Comparison of ENCODE assay signal across 15 cellular contexts in the genomic region with DNA sequence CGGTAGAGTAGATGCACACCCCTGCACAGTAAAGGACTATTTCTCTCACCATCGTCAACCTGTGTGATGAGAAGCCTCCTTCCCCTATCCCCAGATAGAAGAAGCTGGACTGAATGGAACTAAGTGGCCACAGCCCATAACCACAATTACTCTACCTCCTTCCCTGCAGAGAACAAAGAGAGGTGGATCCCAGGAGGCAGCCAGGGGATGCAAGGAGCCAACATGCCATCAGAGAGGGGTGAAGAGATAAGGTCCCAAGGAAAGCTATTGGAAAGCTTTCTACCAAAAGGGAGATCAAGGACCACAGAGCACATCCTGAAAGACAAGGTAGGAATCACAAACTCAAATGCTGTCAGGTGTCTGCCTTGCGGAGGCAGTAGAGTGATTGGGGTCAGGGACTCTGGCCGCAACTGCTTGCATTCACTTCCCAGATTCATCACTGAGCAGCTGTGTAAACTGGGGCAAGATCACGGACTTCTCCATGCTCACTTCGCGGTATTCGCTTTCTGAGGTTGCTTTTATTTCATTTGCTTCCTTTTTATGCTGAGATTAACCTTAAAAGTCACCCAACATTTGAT.
A peak's percentile ranks its signal among the peaks of the same experiment; 100 is the strongest.
DNase-seq lines count a peak whose midpoint lies in the region; ATAC-seq and TF ChIP-seq lines count a peak whose summit lies in the region.
"Had no signal": no experiment of that assay in that cellular context is flagged by ENCODE, and none has a peak within 500 bp of the region (broad histone marks: within the 10 kb centered on the region; RNA-seq: fewer than 3 reads in every experiment).

No MANE protein-coding gene starts in this region.

- H3K4me1 Mint-ChIP-seq in GM23338 = peaks cover 30% of the 10 kb centered on the region
- H3K4me1 Mint-ChIP-seq in endodermal cell = peaks cover 48% of the 10 kb centered on the region
- H3K4me1 Mint-ChIP-seq: CD14-positive monocyte; CD8-positive, alpha-beta memory T cell had no signal

- peak; percentile 8 for DNase-seq in GM23338 (ENCODE audit: low spot score)
- peak; percentile 67 for DNase-seq in NCI-H146 (lab: John Stamatoyannopoulos, UW)
- peak; percentile 73 for DNase-seq in endodermal cell
- DNase-seq in central memory CD4-positive, alpha-beta T cell = no peak
- DNase-seq in A673 (ENCODE audit: low spot score) = no peak
- no peak for DNase-seq in HCEC 1CT
- DNase-seq: Caco-2; CD8-positive, alpha-beta memory T cell; DND-41; GF-D8; H7 had no signal

- peak overlapping the region; percentile 86 for H2AFZ ChIP-seq in GM23338
- no peak overlapping the region for H2AFZ ChIP-seq in neural cell (ENCODE audit: low read depth, low read length)

- H4K20me1 ChIP-seq in GM23338 (replicated peaks; ENCODE audit: insufficient read depth) (no peaks in the 10 kb centered on the region), neural cell (ENCODE audit: insufficient read depth) (no peaks in the 10 kb centered on the region)

- H3F3A ChIP-seq in GM23338 (replicated peaks; ENCODE audit: low read depth) (no peaks in the 10 kb centered on the region), neural cell (ENCODE audit: insufficient read depth, low read length, poor library complexity, severe bottlenecking) (peaks cover 5% of the 10 kb centered on the region)

- H3K27me3 Mint-ChIP-seq in GM23338 (ENCODE audit: insufficient read depth, low read depth, poor library complexity) = peaks cover 2% of the 10 kb centered on the region
- no peaks in the 10 kb centered on the region for H3K27me3 Mint-ChIP-seq in endodermal cell (ENCODE audit: insufficient read depth)

- H3K27ac Mint-ChIP-seq in GM23338 (no peak overlapping the region), endodermal cell (peak overlapping the region; percentile 35)
- H3K27ac Mint-ChIP-seq: CD14-positive monocyte; CD8-positive, alpha-beta memory T cell had no signal

- POLR2A ChIA-PET in A673 (lab: Charles Lee; ENCODE audit: low non-redundant PET) = no interaction called here

- H3K79me2 ChIP-seq in GM23338 (replicated peaks; ENCODE audit: insufficient read depth) (no peaks in the 10 kb centered on the region), neural cell (replicated peaks; ENCODE audit: insufficient read depth, low read length) (no peaks in the 10 kb centered on the region)

- H3K4me2 ChIP-seq in GM23338 = no peak overlapping the region
- no peak overlapping the region for H3K4me2 ChIP-seq in neural cell (ENCODE audit: low read length)
- H3K4me2 ChIP-seq: A549 had no signal

- BruUV-seq in A673 (replicated peaks; lab: Mats Ljungman, UMichigan) = no TSS peak

- no peaks in the 10 kb centered on the region for H3K9me3 ChIP-seq in endodermal cell (ENCODE audit: control insufficient read depth, low read length)
- no peaks in the 10 kb centered on the region for H3K9me3 ChIP-seq in neural cell (ENCODE audit: low read length)
- no peaks in the 10 kb centered on the region for H3K9me3 ChIP-seq in A673 (ENCODE audit: low read depth, low read length, poor library complexity, severe bottlenecking)
- H3K9me3 ChIP-seq: A549, Caco-2 had no signal

- H3K4me3 ChIP-seq in GM23338 (no peak overlapping the region), endodermal cell (ENCODE audit: low read length) (peak overlapping the region; percentile 21), neural cell (ENCODE audit: low read length) (no peak overlapping the region), A673 (ENCODE audit: low read depth, low read length, poor library complexity, severe bottlenecking) (no peak overlapping the region)
- H3K4me3 ChIP-seq: A549 had no signal

- H3K9me3 Mint-ChIP-seq in GM23338 (no peaks in the 10 kb centered on the region; the same call in 2 of the 3 replicates), endodermal cell (no peaks in the 10 kb centered on the region)

- no peak overlapping the region for H3K27ac ChIP-seq in GM23338 (ENCODE audit: low read depth)
- no peak overlapping the region for H3K27ac ChIP-seq in endodermal cell (ENCODE audit: low read depth, low read length)
- H3K27ac ChIP-seq in neural cell (ENCODE audit: low read length) = peak overlapping the region; percentile 88
- H3K27ac ChIP-seq in A673 (ENCODE audit: low read depth, low read length, poor library complexity, severe bottlenecking) = no peak overlapping the region
- H3K27ac ChIP-seq: A549 had no signal

- H3K9me2 ChIP-seq in GM23338 (ENCODE audit: insufficient read depth) (no peaks in the 10 kb centered on the region), neural cell (ENCODE audit: insufficient read depth, low read length) (no peaks in the 10 kb centered on the region)

- ATAC-seq in GM23338 = peak; percentile 83
- ATAC-seq: HepG2 had no signal

- H3K4me1 ChIP-seq in GM23338 (ENCODE audit: insufficient read depth) (peaks cover 16% of the 10 kb centered on the region), endodermal cell (ENCODE audit: control insufficient read depth, insufficient read depth, low read length) (peaks cover 18% of the 10 kb centered on the region), A673 (ENCODE audit: insufficient read depth, low read length, poor library complexity, severe bottlenecking) (peaks cover 19% of the 10 kb centered on the region)
- H3K4me1 ChIP-seq: A549, Caco-2 had no signal

- CTCF ChIA-PET in A673 (lab: Charles Lee) = no interaction called here

- no peak for TF ChIP-seq EP300 in neural cell (conservative IDR thresholded peaks at IDR 0.05; ENCODE audit: poor library complexity, severe bottlenecking)

- H3K4me3 Mint-ChIP-seq in GM23338 = no peak overlapping the region
- H3K4me3 Mint-ChIP-seq in endodermal cell = no peak overlapping the region
- H3K4me3 Mint-ChIP-seq: CD14-positive monocyte; CD8-positive, alpha-beta memory T cell had no signal

- 70 to 74% methylated on average over 2 to 8 of the region's 8 CpGs for WGBS in endodermal cell (ENCODE audit: insufficient coverage in 1 of 2, insufficient read length in 1 of 2), 2 experiments

- no peak for TF ChIP-seq RAD21 in neural cell (conservative IDR thresholded peaks at IDR 0.05)

- H3K36me3 ChIP-seq in GM23338 (ENCODE audit: insufficient read depth) = no peaks in the 10 kb centered on the region
- H3K36me3 ChIP-seq in endodermal cell (ENCODE audit: control insufficient read depth, insufficient read depth, low read length) = no peaks in the 10 kb centered on the region
- H3K36me3 ChIP-seq in neural cell (ENCODE audit: insufficient read depth, low read length) = no peaks in the 10 kb centered on the region
- no peaks in the 10 kb centered on the region for H3K36me3 ChIP-seq in A673 (ENCODE audit: insufficient read depth, low read length, poor library complexity, severe bottlenecking)

- H3K36me3 Mint-ChIP-seq in GM23338 (ENCODE audit: low read depth) (no peaks in the 10 kb centered on the region), endodermal cell (ENCODE audit: low read depth) (no peaks in the 10 kb centered on the region)
- H3K36me3 Mint-ChIP-seq: CD14-positive monocyte; CD8-positive, alpha-beta memory T cell had no signal

- intact Hi-C loops in A673 (cut with micrococcal nuclease; ENCODE audit: unreplicated experiment) = no loop called here

- H3K27me3 ChIP-seq in GM23338 (ENCODE audit: insufficient read depth) (no peaks in the 10 kb centered on the region), endodermal cell (ENCODE audit: control insufficient read depth, insufficient read depth, low read length, poor library complexity, severe bottlenecking) (no peaks in the 10 kb centered on the region), neural cell (ENCODE audit: insufficient read depth, low read depth, low read length) (no peaks in the 10 kb centered on the region), A673 (replicated peaks; ENCODE audit: insufficient read depth, low read depth, low read length, poor library complexity) (no peaks in the 10 kb centered on the region)

- TF ChIP-seq CTCF in GM23338 (conservative IDR thresholded peaks at IDR 0.05; ENCODE audit: low read depth in 2 of 2) (no peak), endodermal cell (conservative IDR thresholded peaks at IDR 0.05) (no peak), neural cell (IDR thresholded peaks at IDR 0.05; ENCODE audit: poor library complexity, severe bottlenecking) (no peak), A673 (conservative IDR thresholded peaks at IDR 0.05; ENCODE audit: low read depth, low read length) (no peak)

- H3K9ac ChIP-seq in endodermal cell (ENCODE audit: extremely low read depth, low read length, poor library complexity, severe bottlenecking) = no peak overlapping the region
- H3K9ac ChIP-seq in neural cell (ENCODE audit: low read length) = peak overlapping the region; percentile 35

TF ChIP-seq in GM23338, 12 proteins besides CTCF, POLR2A, EP300 and RAD21 (continues in another document):
- TF ChIP-seq NANOG (IDR thresholded peaks at IDR 0.05; ENCODE audit: borderline replicate concordance) = no peak
- TF ChIP-seq ZNF331 (CRISPR knock-in tag; IDR thresholded peaks at IDR 0.05; ENCODE audit: low read depth) = no peak
- TF ChIP-seq, protein P1, sequence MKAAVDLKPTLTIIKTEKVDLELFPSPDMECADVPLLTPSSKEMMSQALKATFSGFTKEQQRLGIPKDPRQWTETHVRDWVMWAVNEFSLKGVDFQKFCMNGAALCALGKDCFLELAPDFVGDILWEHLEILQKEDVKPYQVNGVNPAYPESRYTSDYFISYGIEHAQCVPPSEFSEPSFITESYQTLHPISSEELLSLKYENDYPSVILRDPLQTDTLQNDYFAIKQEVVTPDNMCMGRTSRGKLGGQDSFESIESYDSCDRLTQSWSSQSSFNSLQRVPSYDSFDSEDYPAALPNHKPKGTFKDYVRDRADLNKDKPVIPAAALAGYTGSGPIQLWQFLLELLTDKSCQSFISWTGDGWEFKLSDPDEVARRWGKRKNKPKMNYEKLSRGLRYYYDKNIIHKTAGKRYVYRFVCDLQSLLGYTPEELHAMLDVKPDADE (IDR thresholded peaks at IDR 0.05) = no peak
- TF ChIP-seq CREB1 (CRISPR knock-in tag; IDR thresholded peaks at IDR 0.05; ENCODE audit: low read depth) = no peak
- TF ChIP-seq JUNB (IDR thresholded peaks at IDR 0.05; ENCODE audit: unreplicated experiment) = no peak

TF ChIP-seq in neural cell, 6 proteins besides CTCF, POLR2A, EP300 and RAD21 (continues in another document):
- TF ChIP-seq SMC3 (conservative IDR thresholded peaks at IDR 0.05; ENCODE audit: poor library complexity) (no peak), EZH2 (IDR thresholded peaks at IDR 0.05; ENCODE audit: borderline replicate concordance, insufficient read depth, low read length, poor library complexity, severe bottlenecking) (no peak), MXI1 (conservative IDR thresholded peaks at IDR 0.05; ENCODE audit: poor library complexity, severe bottlenecking) (no peak), POLR2AphosphoS5 (IDR thresholded peaks at IDR 0.05) (no peak)

Comparison
In these comparisons a context has a peak if more than half of its experiments do, and no peak if none do; other contexts are left out.
1. DNase-seq: peak in GM23338 (single experiment), NCI-H146 (single experiment) and endodermal cell (single experiment); none in central memory CD4-positive, alpha-beta T cell (single experiment), A673 (single experiment) and HCEC 1CT (single experiment).